Comparison of ENCODE assay signal across 15 cellular contexts in genomic region chr5:172051643-172052362, GRCh38. TPM values are rescaled to one million over a fixed set of nuclear protein-coding genes. Genes with fewer than 3 reads are reported as not detected.
DNase-seq lines count a peak whose midpoint lies in the region; TF ChIP-seq lines count a peak whose summit lies in the region.
"Had no signal": no experiment of that assay in that cellular context is flagged by ENCODE, and none has a peak within 500 bp of the region (broad histone marks: within the 10 kb centered on the region; RNA-seq: fewer than 3 reads in every experiment).

No MANE protein-coding gene starts in this region.

- H3K27ac Mint-ChIP-seq in activated T-cell treated with anti-CD3 and anti-CD28 coated beads, Interleukin-2, amount 50 U/mL, for 24 hours = peak overlapping the region; percentile 74

- no peak overlapping the region for H3K4me3 Mint-ChIP-seq in activated T-cell treated with anti-CD3 and anti-CD28 coated beads, Interleukin-2, amount 50 U/mL, for 24 hours

- intact Hi-C loops in thyroid gland (cut with DNase I) = no loop called here

- H3K36me3 ChIP-seq in thyroid gland (no peaks in the 10 kb centered on the region), MM.1S (replicated peaks; ENCODE audit: insufficient read depth, low read length) (peaks cover 5% of the 10 kb centered on the region; the same call in 1 of the 2 replicates)

- TF ChIP-seq POLR2A in thyroid gland (IDR thresholded peaks at IDR 0.05) = no peak

- no peak overlapping the region for H3K9ac ChIP-seq in MM.1S (ENCODE audit: low read length)

- TF ChIP-seq CTCF in thyroid gland (IDR thresholded peaks at IDR 0.05) = peak in 4 of 6 experiments; percentile 4 to 31 (median 25)
- no peak for TF ChIP-seq CTCF in MM.1S (IDR thresholded peaks at IDR 0.05; ENCODE audit: low read length)

- H3K9me3 ChIP-seq in thyroid gland = no peaks in the 10 kb centered on the region
- H3K9me3 ChIP-seq in MM.1S (replicated peaks; ENCODE audit: insufficient read depth, low read length) = no peaks in the 10 kb centered on the region

- H3K4me2 ChIP-seq in MM.1S (ENCODE audit: low read depth, low read length) = no peak overlapping the region

- H3K4me3 ChIP-seq in thyroid gland (replicated peaks in 1 of 3) (no peak overlapping the region), MM.1S (ENCODE audit: low read length) (no peak overlapping the region)

- H3K9me2 ChIP-seq in MM.1S (replicated peaks; ENCODE audit: insufficient read depth, low read length) = no peaks in the 10 kb centered on the region

- H3K4me1 Mint-ChIP-seq in activated T-cell treated with anti-CD3 and anti-CD28 coated beads, Interleukin-2, amount 50 U/mL, for 24 hours (ENCODE audit: low read depth) = peaks cover 12% of the 10 kb centered on the region

- H3K4me1 ChIP-seq in thyroid gland (peaks cover 13 to 14% of the 10 kb centered on the region in 2 donors), MM.1S (ENCODE audit: low read length) (no peaks in the 10 kb centered on the region)

- no peaks in the 10 kb centered on the region for H3K9me3 Mint-ChIP-seq in activated T-cell treated with anti-CD3 and anti-CD28 coated beads, Interleukin-2, amount 50 U/mL, for 24 hours
- H3K9me3 Mint-ChIP-seq: naive B cell had no signal

- H3K36me3 Mint-ChIP-seq in activated T-cell treated with anti-CD3 and anti-CD28 coated beads, Interleukin-2, amount 50 U/mL, for 24 hours (ENCODE audit: low read depth) = peaks cover 97% of the 10 kb centered on the region

- no peaks in the 10 kb centered on the region for H3F3A ChIP-seq in MM.1S (ENCODE audit: insufficient read depth, low read length)

- no peaks in the 10 kb centered on the region for H3K27me3 Mint-ChIP-seq in activated T-cell treated with anti-CD3 and anti-CD28 coated beads, Interleukin-2, amount 50 U/mL, for 24 hours
- H3K27me3 Mint-ChIP-seq: naive B cell had no signal

- no peaks in the 10 kb centered on the region for H3K79me2 ChIP-seq in MM.1S (ENCODE audit: low read length)

- no peaks in the 10 kb centered on the region for H4K20me1 ChIP-seq in MM.1S (ENCODE audit: insufficient read depth, low read length)

- no peak for DNase-seq in activated T-cell treated with anti-CD3 and anti-CD28 coated beads, Interleukin-2, amount 50 U/mL, for 24 hours
- DNase-seq in activated T-cell treated with anti-CD3 and anti-CD28 coated beads for 4 hours (no peak), astrocyte of the hippocampus (ENCODE audit: low read depth, low spot score) (peak; percentile 55), left kidney (ENCODE audit: low read depth, low spot score) (peak; percentile 32), thyroid gland (peak; percentile 78 to 86), MM.1S (no peak), H4 (ENCODE audit: low spot score) (no peak)
- no peak for DNase-seq in stimulated activated CD4-positive, alpha-beta T cell treated with anti-CD3 and anti-CD28 coated beads, Interleukin-12 subunit alpha, Interleukin-12 subunit beta, amount 100 ng/mL, for 4 hours
- DNase-seq: activated CD8-positive, alpha-beta memory T cell treated with anti-CD3 and anti-CD28 coated beads for 24 hours; amniotic stem cell; DMS 273 treated with DMSO at 0.1 percent for 48 hours; naive B cell; OCI-M1; T-helper 2 cell had no signal

- H3K27me3 ChIP-seq in thyroid gland = no peaks in the 10 kb centered on the region
- H3K27me3 ChIP-seq in MM.1S (replicated peaks; ENCODE audit: insufficient read depth, low read length) = no peaks in the 10 kb centered on the region

- H2AFZ ChIP-seq in MM.1S (ENCODE audit: low read length) = no peak overlapping the region

- peak overlapping the region; percentile 32 to 66 (median 44) for H3K27ac ChIP-seq in thyroid gland
- H3K27ac ChIP-seq in MM.1S (ENCODE audit: low read length) = no peak overlapping the region
- H3K27ac ChIP-seq: 22Rv1 had no signal

- WGBS in thyroid gland, 2 donors = 65 to 66% methylated on average over 16 of the region's 16 CpGs

RNA-seq across cellular contexts. Expression of gene FBXW11, which starts 45.4 kb away (rescaled TPM):
- 10 to 100 TPM; 61.3 to 76.6 (median 70.2) TPM for total RNA-seq in thyroid gland
- total RNA-seq in H4 (2014; rRNA removed; shearing (Covaris generic)) = 56.3 and 56.5 TPM in 2 replicates

Comparison
In these comparisons a context has a peak if more than half of its experiments do, and no peak if none do; other contexts are left out.
1. DNase-seq: peak in astrocyte of the hippocampus (single experiment), left kidney (single experiment) and thyroid gland (2 of 2); none in activated T-cell treated with anti-CD3 and anti-CD28 coated beads, Interleukin-2, amount 50 U/mL, for 24 hours (single experiment), activated T-cell treated with anti-CD3 and anti-CD28 coated beads for 4 hours (single experiment), MM.1S (single experiment), H4 (single experiment) and stimulated activated CD4-positive, alpha-beta T cell treated with anti-CD3 and anti-CD28 coated beads, Interleukin-12 subunit alpha, Interleukin-12 subunit beta, amount 100 ng/mL, for 4 hours (single experiment).